24 cellular contexts compared by ENCODE assay signal in genomic region chr10:104501449-104501848, GRCh38.
"Had no signal": no experiment of that assay in that cellular context is flagged by ENCODE, and none has a peak within 500 bp of the region (broad histone marks: within the 10 kb centered on the region; RNA-seq: fewer than 3 reads in every experiment).

No MANE protein-coding gene starts in this region.

- H3K79me2 ChIP-seq: hepatocyte had no signal

- ATAC-seq: gastroesophageal sphincter; heart left ventricle; left cardiac atrium; left lung; lower lobe of right lung; mucosa of descending colon; naive thymus-derived CD8-positive, alpha-beta T cell had no signal

- H3K9me3 ChIP-seq: esophagus muscularis mucosa, gastroesophageal sphincter, heart left ventricle, left lung, lower lobe of right lung, mucosa of descending colon had no signal

- H3K27ac ChIP-seq: coronary artery, dorsolateral prefrontal cortex, esophagus muscularis mucosa, foreskin keratinocyte, gastroesophageal sphincter, heart left ventricle, hepatocyte, left lung, lower lobe of right lung had no signal

- H3K4me2 ChIP-seq: hepatocyte had no signal

- H3K4me3 ChIP-seq: coronary artery, dorsolateral prefrontal cortex, esophagus muscularis mucosa, gastroesophageal sphincter, heart left ventricle, hepatocyte, left lung, lower lobe of right lung, mucosa of descending colon had no signal

- FAIRE-seq: endothelial cell of umbilical vein, frontal cortex, islet of Langerhans, keratinocyte had no signal

- H3K27me3 ChIP-seq: left lung had no signal

- H3K36me3 ChIP-seq: esophagus muscularis mucosa, gastroesophageal sphincter, heart left ventricle, left lung, lower lobe of right lung had no signal

- DNase-seq: dermis blood vessel endothelial cell; dorsolateral prefrontal cortex; effector CD4-positive, alpha-beta T cell; effector memory CD4-positive, alpha-beta T cell; foreskin keratinocyte; heart left ventricle; hypothalamus; immature natural killer cell; left cardiac atrium; left lung; left ventricle myocardium superior; lower lobe of right lung; mesenchymal stem cell; mucosa of descending colon; naive B cell; naive thymus-derived CD8-positive, alpha-beta T cell had no signal

- H2AFZ ChIP-seq: hepatocyte had no signal

- H3K4me1 ChIP-seq: esophagus muscularis mucosa, foreskin keratinocyte, gastroesophageal sphincter, heart left ventricle, left lung, lower lobe of right lung had no signal
